Comparison of ENCODE assay signal across 17 cellular contexts in the genomic region with DNA sequence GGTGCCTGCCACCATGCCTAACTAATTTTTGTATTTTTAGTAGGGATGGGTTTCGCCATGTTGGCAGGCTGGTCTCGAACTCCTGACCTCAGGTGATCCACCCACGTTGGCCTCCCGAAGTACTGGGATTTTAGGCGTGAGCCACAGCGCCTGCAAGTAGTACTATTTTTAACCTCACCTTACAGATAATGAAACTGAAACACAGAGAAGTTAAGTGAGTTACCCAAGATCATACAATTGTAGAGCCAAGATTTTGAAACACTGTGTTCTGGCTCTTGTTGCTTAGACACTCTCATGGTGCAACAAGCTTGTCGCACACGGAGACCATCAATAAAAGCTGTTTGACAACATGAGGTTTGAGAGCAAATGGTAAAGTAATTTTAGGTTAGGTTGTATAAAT.
DNase-seq lines count a peak whose midpoint lies in the region; ATAC-seq and TF ChIP-seq lines count a peak whose summit lies in the region.
"Had no signal": no experiment of that assay in that cellular context is flagged by ENCODE, and none has a peak within 500 bp of the region (broad histone marks: within the 10 kb centered on the region; RNA-seq: fewer than 3 reads in every experiment).

No MANE protein-coding gene starts in this region.

- no peaks in the 10 kb centered on the region for H3K36me3 ChIP-seq in endodermal cell (ENCODE audit: control insufficient read depth, insufficient read depth, low read length)
- H3K36me3 ChIP-seq: esophagus squamous epithelium had no signal

- DNase-seq in GM12865 (ENCODE audit: low read depth) (peak; percentile 62), MV-4-11 (lab: John Stamatoyannopoulos, UW) (peak; percentile 79), HUDEP-2 (lab: John Stamatoyannopoulos, UW; ENCODE audit: unreplicated experiment in 76 of 76) (no peak), head of caudate nucleus (no peak), endodermal cell (no peak)
- DNase-seq in stimulated activated effector memory CD8-positive, alpha-beta T cell treated with anti-CD3 and anti-CD28 coated beads, Interleukin-12 subunit alpha, Interleukin-12 subunit beta, amount 100 ng/mL, for 72 hours (ENCODE audit: low spot score in 2 of 2): no peak
- DNase-seq: activated CD4-positive, CD25-positive, alpha-beta regulatory T cell treated with anti-CD3 and anti-CD28 coated beads, Interleukin-2, amount 50 U/mL, for 72 hours; activated T-cell treated with anti-CD3 and anti-CD28 coated beads, Interleukin-2, amount 50 U/mL, for 48 hours; Calu3; esophagus squamous epithelium; hippocampal formation; left ventricle myocardium inferior; naive thymus-derived CD8-positive, alpha-beta T cell; NCI-H1417 treated with DMSO at 0.1 percent for 48 hours; trophoblast cell had no signal

- no peaks in the 10 kb centered on the region for H3K36me3 Mint-ChIP-seq in stimulated activated effector memory CD8-positive, alpha-beta T cell treated with anti-CD3 and anti-CD28 coated beads, Interleukin-12 subunit alpha, Interleukin-12 subunit beta, amount 100 ng/mL, for 72 hours
- no peaks in the 10 kb centered on the region for H3K36me3 Mint-ChIP-seq in endodermal cell (ENCODE audit: low read depth)

- H3K4me3 ChIP-seq in GM12865 (ENCODE audit: low read depth, low read length): no peak overlapping the region
- no peak overlapping the region for H3K4me3 ChIP-seq in endodermal cell (ENCODE audit: low read length)
- H3K4me3 ChIP-seq: esophagus squamous epithelium, left ventricle myocardium inferior had no signal

- H3K27me3 Mint-ChIP-seq in endodermal cell (ENCODE audit: insufficient read depth): no peaks in the 10 kb centered on the region
- H3K27me3 Mint-ChIP-seq: naive thymus-derived CD8-positive, alpha-beta T cell had no signal

- intact Hi-C loops in head of caudate nucleus (cut with DNase I): no loop called here

- no peak overlapping the region for H3K27ac Mint-ChIP-seq in stimulated activated effector memory CD8-positive, alpha-beta T cell treated with anti-CD3 and anti-CD28 coated beads, Interleukin-12 subunit alpha, Interleukin-12 subunit beta, amount 100 ng/mL, for 72 hours
- no peak overlapping the region for H3K27ac Mint-ChIP-seq in endodermal cell
- H3K27ac Mint-ChIP-seq: naive thymus-derived CD8-positive, alpha-beta T cell had no signal

- ATAC-seq in GM18909 (IDR thresholded peaks at IDR 0.05; ENCODE audit: poor library complexity, unreplicated experiment) (peak; percentile 55), HG02870 (IDR thresholded peaks at IDR 0.05; ENCODE audit: unreplicated experiment) (peak; percentile 35)
- no peak for ATAC-seq in stimulated activated effector memory CD8-positive, alpha-beta T cell treated with anti-CD3 and anti-CD28 coated beads, Interleukin-12 subunit alpha, Interleukin-12 subunit beta, amount 100 ng/mL, for 72 hours
- ATAC-seq: naive thymus-derived CD8-positive, alpha-beta T cell had no signal

- H3K4me3 Mint-ChIP-seq in stimulated activated effector memory CD8-positive, alpha-beta T cell treated with anti-CD3 and anti-CD28 coated beads, Interleukin-12 subunit alpha, Interleukin-12 subunit beta, amount 100 ng/mL, for 72 hours: no peak overlapping the region
- H3K4me3 Mint-ChIP-seq in endodermal cell: no peak overlapping the region
- H3K4me3 Mint-ChIP-seq: naive thymus-derived CD8-positive, alpha-beta T cell had no signal

- H3K9ac ChIP-seq in endodermal cell (ENCODE audit: extremely low read depth, low read length, poor library complexity, severe bottlenecking): no peak overlapping the region

- TF ChIP-seq CTCF in GM12865 (IDR thresholded peaks at IDR 0.05; ENCODE audit: insufficient read depth, low read depth, low read length, missing control alignments): no peak
- no peak for TF ChIP-seq CTCF in endodermal cell (conservative IDR thresholded peaks at IDR 0.05)

- 85 to 93% methylated on average over 5 to 8 of the region's 8 CpGs for WGBS in endodermal cell (ENCODE audit: insufficient coverage in 1 of 2, insufficient read length in 1 of 2), 2 experiments

- no peak overlapping the region for H3K27ac ChIP-seq in endodermal cell (ENCODE audit: low read depth, low read length)
- H3K27ac ChIP-seq: esophagus squamous epithelium, left ventricle myocardium inferior had no signal

- H3K4me1 ChIP-seq in endodermal cell (ENCODE audit: control insufficient read depth, insufficient read depth, low read length): no peaks in the 10 kb centered on the region
- H3K4me1 ChIP-seq: esophagus squamous epithelium, left ventricle myocardium inferior had no signal

- no peaks in the 10 kb centered on the region for H3K4me1 Mint-ChIP-seq in stimulated activated effector memory CD8-positive, alpha-beta T cell treated with anti-CD3 and anti-CD28 coated beads, Interleukin-12 subunit alpha, Interleukin-12 subunit beta, amount 100 ng/mL, for 72 hours
- no peaks in the 10 kb centered on the region for H3K4me1 Mint-ChIP-seq in endodermal cell
- H3K4me1 Mint-ChIP-seq: naive thymus-derived CD8-positive, alpha-beta T cell had no signal

- H3K9me3 ChIP-seq in endodermal cell (ENCODE audit: control insufficient read depth, low read length): peaks cover 47% of the 10 kb centered on the region

- peaks cover 4% of the 10 kb centered on the region for H3K9me3 Mint-ChIP-seq in stimulated activated effector memory CD8-positive, alpha-beta T cell treated with anti-CD3 and anti-CD28 coated beads, Interleukin-12 subunit alpha, Interleukin-12 subunit beta, amount 100 ng/mL, for 72 hours
- peaks cover 44% of the 10 kb centered on the region for H3K9me3 Mint-ChIP-seq in endodermal cell

- H3K27me3 ChIP-seq in endodermal cell (ENCODE audit: control insufficient read depth, insufficient read depth, low read length, poor library complexity, severe bottlenecking): no peaks in the 10 kb centered on the region
- H3K27me3 ChIP-seq: esophagus squamous epithelium had no signal

Comparison
In these comparisons a context has a peak if more than half of its experiments do, and no peak if none do; other contexts are left out.
1. DNase-seq: peak in GM12865 (single experiment) and MV-4-11 (single experiment); none in HUDEP-2 (0 of 76), stimulated activated effector memory CD8-positive, alpha-beta T cell treated with anti-CD3 and anti-CD28 coated beads, Interleukin-12 subunit alpha, Interleukin-12 subunit beta, amount 100 ng/mL, for 72 hours (0 of 2), head of caudate nucleus (0 of 42) and endodermal cell (single experiment).